Comparison of ENCODE assay signal across 8 cellular contexts in the genomic region with DNA sequence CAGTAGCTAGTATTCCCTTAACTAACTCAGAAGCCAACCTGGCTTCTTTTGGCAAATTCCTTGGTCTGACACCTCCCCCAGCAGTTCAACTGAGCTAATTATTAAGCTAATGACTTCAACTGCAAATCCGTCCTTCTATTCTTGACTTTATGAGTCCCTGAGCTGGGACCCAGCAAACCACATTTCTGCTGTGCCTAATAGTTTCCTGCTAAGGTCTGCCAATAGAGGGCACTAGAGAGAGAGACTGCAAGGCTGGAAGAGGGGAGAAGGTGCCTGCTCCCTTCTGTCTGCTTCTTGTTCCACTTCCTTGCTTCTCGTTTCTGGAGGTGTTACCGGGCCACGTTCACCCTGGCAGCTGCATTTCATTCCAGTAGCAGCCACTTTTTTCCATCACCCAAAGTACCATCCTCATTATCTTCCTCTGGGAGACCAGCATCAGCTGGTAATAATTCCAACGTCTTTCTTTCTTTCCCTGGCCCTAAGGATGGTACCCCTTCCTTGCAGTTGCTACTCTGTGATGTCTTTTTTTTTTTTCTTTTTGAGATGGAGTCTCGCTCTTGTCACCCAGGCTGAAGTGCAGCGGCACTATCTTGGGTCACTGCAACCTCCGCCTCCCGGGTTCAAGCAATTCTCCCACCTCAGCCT.
DNase-seq lines count a peak whose midpoint lies in the region; ATAC-seq and TF ChIP-seq lines count a peak whose summit lies in the region.

No MANE protein-coding gene starts in this region.

- no peaks in the 10 kb centered on the region for H3K4me1 ChIP-seq in prostate gland (replicated peaks)

- no peaks in the 10 kb centered on the region for H3K27me3 ChIP-seq in prostate gland (replicated peaks; ENCODE audit: insufficient read depth)

- DNase-seq in NCI-H1417 (lab: John Stamatoyannopoulos, UW): peak; percentile 18 to 60 (median 47)
- DNase-seq in NCI-H1417 treated with DMSO at 0.1 percent for 48 hours (lab: John Stamatoyannopoulos, UW): no peak
- peak; percentile 46 for DNase-seq in NCI-H1105 treated with DMSO at 0.1 percent for 48 hours (lab: John Stamatoyannopoulos, UW)
- DNase-seq in glomerular endothelial cell (ENCODE audit: extremely low read depth, low read depth, low spot score): peak; percentile 7
- DNase-seq in prostate gland (ENCODE audit: low spot score): peak; percentile 42
- DNase-seq in cerebellar nuclear complex (lab: John Stamatoyannopoulos, UW): no peak

- H3K9me3 ChIP-seq in prostate gland: no peaks in the 10 kb centered on the region

- 60% methylated on average over 9 of the region's 9 CpGs for WGBS in prostate gland

- TF ChIP-seq CTCF in VCaP (conservative IDR thresholded peaks at IDR 0.05): peak; percentile 64
- TF ChIP-seq CTCF in prostate gland (IDR thresholded peaks at IDR 0.05): peak; percentile 43 to 67 (median 60)

- peak; percentile 71 for ATAC-seq in GM21576 (IDR thresholded peaks at IDR 0.05; ENCODE audit: unreplicated experiment)

- H3K4me3 ChIP-seq in prostate gland: no peak overlapping the region

- intact Hi-C loops in prostate gland (cut with DNase I): loop anchor here (5.0 to 10.0 kb wide), 2 partner anchors 41 to 236 kb away; no protein-coding TSS in a partner anchor

- no peak for TF ChIP-seq POLR2A in prostate gland (IDR thresholded peaks at IDR 0.05)

- H3K36me3 ChIP-seq in prostate gland: no peaks in the 10 kb centered on the region

- no peak overlapping the region for H3K27ac ChIP-seq in VCaP
- peak overlapping the region in 1 of 2 donors; percentile 3 for H3K27ac ChIP-seq in prostate gland

Comparison
In these comparisons a context has a peak if more than half of its experiments do, and no peak if none do; other contexts are left out.
1. DNase-seq: peak in NCI-H1417 (3 of 3), NCI-H1105 treated with DMSO at 0.1 percent for 48 hours (single experiment), glomerular endothelial cell (single experiment) and prostate gland (single experiment); none in NCI-H1417 treated with DMSO at 0.1 percent for 48 hours (single experiment) and cerebellar nuclear complex (0 of 2).